Comparison of ENCODE assay signal across 24 cellular contexts in genomic region chr15:91219203-91219602, GRCh38.
"Had no signal": no experiment of that assay in that cellular context is flagged by ENCODE, and none has a peak within 500 bp of the region (broad histone marks: within the 10 kb centered on the region; RNA-seq: fewer than 3 reads in every experiment).

No MANE protein-coding gene starts in this region.

- H3K4me3 ChIP-seq: left ventricle myocardium inferior, lung, pancreas, prostate gland, skin epidermis, stomach, suprapubic skin, thoracic aorta, tibial artery, upper lobe of right lung had no signal

- H3K27ac ChIP-seq: left ventricle myocardium inferior, pancreas, prostate gland, skin epidermis, stomach, suprapubic skin, thoracic aorta, tibial artery, upper lobe of right lung had no signal

- H3K36me3 ChIP-seq: left ventricle myocardium inferior, pancreas, prostate gland, stomach, suprapubic skin, thoracic aorta, tibial artery, upper lobe of right lung had no signal

- DNase-seq: islet precursor cell; left ventricle myocardium inferior; naive thymus-derived CD8-positive, alpha-beta T cell; nucleus accumbens; pancreas; posterior cingulate gyrus; retina; right cardiac atrium; stimulated activated CD4-positive, alpha-beta T cell treated with anti-CD3 and anti-CD28 coated beads, Interleukin-12 subunit alpha, Interleukin-12 subunit beta, amount 100 ng/mL, for 4 hours; stimulated activated CD4-positive, alpha-beta T cell treated with anti-CD3 and anti-CD28 coated beads, Interleukin-15, amount 100 ng/mL, for 24 hours; stimulated activated CD4-positive, alpha-beta T cell treated with anti-CD3 and anti-CD28 coated beads, Interleukin-2, amount 100 ng/mL, for 24 hours; stimulated activated CD4-positive, alpha-beta T cell treated with anti-CD3 and anti-CD28 coated beads, Interleukin-4, amount 100 ng/mL, for 1 hour; stimulated activated naive B cell treated with anti-CD40 and anti-IgM and Interleukin-4, amounts not matched to agents 10 μg/mL and 1 μg/mL and 100 μg/mL, for 72 hours; stimulated activated naive CD8-positive, alpha-beta T cell treated with anti-CD3 and anti-CD28 coated beads, Interleukin-15, Interleukin-2, amounts not matched to agents 100 U/mL and 50 U/mL, for 24 hours; stomach; tibial artery; trophoblast cell; upper lobe of right lung had no signal

- H3K27me3 ChIP-seq: pancreas, suprapubic skin had no signal

- ATAC-seq: naive thymus-derived CD8-positive, alpha-beta T cell; pancreas; right cardiac atrium; sciatic nerve; stimulated activated naive B cell treated with anti-CD40 and anti-IgM and Interleukin-4, amounts not matched to agents 10 μg/mL and 1 μg/mL and 100 μg/mL, for 72 hours; stimulated activated naive CD8-positive, alpha-beta T cell treated with anti-CD3 and anti-CD28 coated beads, Interleukin-15, Interleukin-2, amounts not matched to agents 100 U/mL and 50 U/mL, for 24 hours; upper lobe of right lung had no signal
